ENCODE assay signal across 18 cellular contexts in the genomic region with DNA sequence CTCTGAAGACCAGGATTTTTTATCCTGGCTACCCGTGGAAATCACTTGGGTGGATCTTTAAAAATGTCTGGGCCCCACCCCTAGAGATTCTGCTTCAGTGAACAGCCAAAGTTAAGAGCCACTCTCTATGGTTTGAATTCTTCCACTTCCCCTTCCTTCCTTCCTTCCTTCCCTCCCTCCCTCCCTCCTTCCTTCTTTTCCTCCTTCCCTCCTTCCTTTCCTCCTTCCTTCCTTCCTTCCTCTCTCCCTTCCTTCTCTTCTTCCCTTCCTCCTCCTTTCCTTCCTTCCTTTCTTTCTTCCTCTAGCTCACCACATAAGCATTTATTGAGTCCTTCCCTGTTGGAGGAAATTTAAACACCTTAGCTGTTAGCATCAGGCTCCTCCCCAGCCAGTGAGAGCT.
DNase-seq lines count a peak whose midpoint lies in the region; ATAC-seq, FAIRE-seq and TF ChIP-seq lines count a peak whose summit lies in the region.
"Had no signal": no experiment of that assay in that cellular context is flagged by ENCODE, and none has a peak within 500 bp of the region (broad histone marks: within the 10 kb centered on the region; RNA-seq: fewer than 3 reads in every experiment).

No MANE protein-coding gene starts in this region.

- DNase-seq in K562 (ENCODE audit: extremely low read depth in 1 of 4, low spot score in 3 of 4) = no peak
- no peak for DNase-seq in stimulated activated effector memory CD8-positive, alpha-beta T cell treated with anti-CD3 and anti-CD28 coated beads, Interleukin-12 subunit alpha, Interleukin-12 subunit beta, amount 100 ng/mL, for 72 hours (ENCODE audit: low spot score in 2 of 2)
- no peak for DNase-seq in activated T-cell treated with anti-CD3 and anti-CD28 coated beads, Interleukin-2, amount 50 U/mL, for 24 hours
- no peak for DNase-seq in RWPE1 (ENCODE audit: low spot score)
- DNase-seq: ACHN; BE2C; CD4-positive, alpha-beta memory T cell; DMS153; DMS79 treated with DMSO at 0.1 percent for 48 hours; GF-D8; H9; KBM-7 had no signal

- H3K79me2 ChIP-seq in K562 (ENCODE audit: control insufficient read depth, insufficient read depth, low read length) = no peaks in the 10 kb centered on the region

- ATAC-seq in K562 (no peak), HG03139 (IDR thresholded peaks at IDR 0.05; ENCODE audit: unreplicated experiment) (no peak)
- no peak for ATAC-seq in stimulated activated effector memory CD8-positive, alpha-beta T cell treated with anti-CD3 and anti-CD28 coated beads, Interleukin-12 subunit alpha, Interleukin-12 subunit beta, amount 100 ng/mL, for 72 hours

- CTCF ChIA-PET in HEK293 (lab: Yijun Ruan, JAX) (no interaction called here), K562 (lab: Yijun Ruan, JAX; ENCODE audit: low intra/inter-chr PET ratio) (no interaction called here), RWPE1 (lab: Yijun Ruan, JAX) (no interaction called here)

- POLR2A ChIA-PET in HEK293 (lab: Yijun Ruan, JAX) = interaction anchor here (0.6 kb wide), 1 partner anchor 424 kb away, joined by 5 read pairs; no protein-coding TSS in a partner anchor
- POLR2A ChIA-PET in K562 (lab: Yijun Ruan, JAX) = no interaction called here
- POLR2A ChIA-PET in RWPE1 (lab: Yijun Ruan, JAX; ENCODE audit: low non-redundant PET) = no interaction called here

- H3K9me3 ChIP-seq in HEK293 (ENCODE audit: control insufficient read depth, insufficient read depth, low read depth, low read length) (no peaks in the 10 kb centered on the region), K562 (replicated peaks; ENCODE audit: control insufficient read depth, insufficient read depth, low read depth, low read length) (no peaks in the 10 kb centered on the region)
- H3K9me3 ChIP-seq: BE2C had no signal

- H4K20me1 ChIP-seq in K562 (replicated peaks; ENCODE audit: control insufficient read depth, insufficient read depth, low read length) = no peaks in the 10 kb centered on the region

- H3K27ac ChIP-seq in HEK293 (ENCODE audit: extremely low read depth, low read depth, low read length) (no peak overlapping the region), K562 (ENCODE audit: extremely low read depth, low read depth, low read length) (no peak overlapping the region), RWPE1 (no peak overlapping the region)
- H3K27ac ChIP-seq: HL-60 had no signal

- no peaks in the 10 kb centered on the region for H3K27me3 Mint-ChIP-seq in activated T-cell treated with anti-CD3 and anti-CD28 coated beads, Interleukin-2, amount 50 U/mL, for 24 hours
- H3K27me3 Mint-ChIP-seq: CD4-positive, alpha-beta memory T cell had no signal

- peaks cover 6% of the 10 kb centered on the region for H3K36me3 Mint-ChIP-seq in stimulated activated effector memory CD8-positive, alpha-beta T cell treated with anti-CD3 and anti-CD28 coated beads, Interleukin-12 subunit alpha, Interleukin-12 subunit beta, amount 100 ng/mL, for 72 hours
- H3K36me3 Mint-ChIP-seq in activated T-cell treated with anti-CD3 and anti-CD28 coated beads, Interleukin-2, amount 50 U/mL, for 24 hours (ENCODE audit: low read depth) = peaks cover 28% of the 10 kb centered on the region

- TF ChIP-seq EP300 in K562 (IDR thresholded peaks at IDR 0.05; ENCODE audit: low read length) = no peak

- H3K4me2 ChIP-seq in K562 (ENCODE audit: insufficient read depth, low read length) = no peak overlapping the region

- no peak for FAIRE-seq in K562 (lab: Jason Lieb, UNC)
- FAIRE-seq: A204.1, H1 had no signal

- H3K4me3 ChIP-seq in HEK293 (ENCODE audit: low read depth, low read length) (no peak overlapping the region), K562 (no peak overlapping the region)

- TF ChIP-seq CTCF in HEK293 (tag by site-specific recombination; IDR thresholded peaks at IDR 0.05) (no peak), K562 (IDR thresholded peaks at IDR 0.05 in 2 of 3, conservative IDR thresholded peaks at IDR 0.05 in 1 of 3; ENCODE audit: insufficient read depth in 2 of 3, low read depth in 1 of 3, low read length in 3 of 3) (no peak), RWPE1 (conservative IDR thresholded peaks at IDR 0.05; ENCODE audit: low read depth) (no peak)

- intact Hi-C loops in K562 (cut with micrococcal nuclease) = no loop called here

- no peaks in the 10 kb centered on the region for H3K27me3 ChIP-seq in K562 (ENCODE audit: control insufficient read depth in 2 of 2, insufficient read depth in 2 of 2, low read length in 2 of 2)
- H3K27me3 ChIP-seq: BE2C had no signal

- BruUV-seq in K562 (replicated peaks; lab: Mats Ljungman, UMichigan) = no TSS peak

- no peak for TF ChIP-seq RAD21 in K562 (CRISPR knock-in tag; conservative IDR thresholded peaks at IDR 0.05 in 1 of 2, IDR thresholded peaks at IDR 0.05 in 1 of 2)

- in situ Hi-C loops in K562 (cut with MboI) = no loop called here

- peaks cover 8% of the 10 kb centered on the region for H3K9me1 ChIP-seq in K562 (ENCODE audit: control insufficient read depth, insufficient read depth, low read length)

- H2AFZ ChIP-seq in K562 (ENCODE audit: low read depth, low read length) = no peak overlapping the region

- TF ChIP-seq POLR2A in K562 (conservative IDR thresholded peaks at IDR 0.05) = no peak

- H3K4me1 Mint-ChIP-seq in stimulated activated effector memory CD8-positive, alpha-beta T cell treated with anti-CD3 and anti-CD28 coated beads, Interleukin-12 subunit alpha, Interleukin-12 subunit beta, amount 100 ng/mL, for 72 hours = peaks cover 6% of the 10 kb centered on the region
- peaks cover 4% of the 10 kb centered on the region for H3K4me1 Mint-ChIP-seq in activated T-cell treated with anti-CD3 and anti-CD28 coated beads, Interleukin-2, amount 50 U/mL, for 24 hours (ENCODE audit: low read depth)

- no peaks in the 10 kb centered on the region for H3K36me3 ChIP-seq in HEK293 (ENCODE audit: control insufficient read depth in 2 of 2, insufficient read depth in 1 of 2, low read length in 2 of 2)
- no peaks in the 10 kb centered on the region for H3K36me3 ChIP-seq in K562 (ENCODE audit: control insufficient read depth, insufficient read depth, low read length)
- H3K36me3 ChIP-seq: BE2C had no signal

- no peaks in the 10 kb centered on the region for H3K9me3 Mint-ChIP-seq in stimulated activated effector memory CD8-positive, alpha-beta T cell treated with anti-CD3 and anti-CD28 coated beads, Interleukin-12 subunit alpha, Interleukin-12 subunit beta, amount 100 ng/mL, for 72 hours
- H3K9me3 Mint-ChIP-seq in activated T-cell treated with anti-CD3 and anti-CD28 coated beads, Interleukin-2, amount 50 U/mL, for 24 hours = no peaks in the 10 kb centered on the region
- H3K9me3 Mint-ChIP-seq: CD4-positive, alpha-beta memory T cell; H9 had no signal

- WGBS in K562 (ENCODE audit: insufficient coverage, low coverage, missing lambda C conversion rate) = 0% methylated on average over 1 of the region's 1 CpG

- peak overlapping the region in 1 of 2 experiments; percentile 78; a peak in 1 of 4 replicates for H3K9ac ChIP-seq in K562 (ENCODE audit: insufficient read depth in 1 of 2, low read depth in 2 of 2, low read length in 2 of 2)

- peak overlapping the region; percentile 26 for H3K27ac Mint-ChIP-seq in stimulated activated effector memory CD8-positive, alpha-beta T cell treated with anti-CD3 and anti-CD28 coated beads, Interleukin-12 subunit alpha, Interleukin-12 subunit beta, amount 100 ng/mL, for 72 hours
- no peak overlapping the region for H3K27ac Mint-ChIP-seq in activated T-cell treated with anti-CD3 and anti-CD28 coated beads, Interleukin-2, amount 50 U/mL, for 24 hours
- H3K27ac Mint-ChIP-seq: H9 had no signal

- H3K4me1 ChIP-seq in HEK293 (ENCODE audit: control insufficient read depth, insufficient read depth, low read length) (0 out of 2 replicates have a peak, but pooled peaks cover 4% of the 10 kb centered on the region), K562 (replicated peaks in 1 of 2; ENCODE audit: control insufficient read depth in 2 of 2, insufficient read depth in 2 of 2, low read length in 2 of 2) (peaks cover 28 to 31% of the 10 kb centered on the region in 2 experiments; a peak in 4 of 5 replicates)

- H3K4me3 Mint-ChIP-seq in stimulated activated effector memory CD8-positive, alpha-beta T cell treated with anti-CD3 and anti-CD28 coated beads, Interleukin-12 subunit alpha, Interleukin-12 subunit beta, amount 100 ng/mL, for 72 hours = no peak overlapping the region
- H3K4me3 Mint-ChIP-seq in activated T-cell treated with anti-CD3 and anti-CD28 coated beads, Interleukin-2, amount 50 U/mL, for 24 hours = no peak overlapping the region
- H3K4me3 Mint-ChIP-seq: CD14-positive monocyte; CD4-positive, alpha-beta memory T cell; H9 had no signal

TF ChIP-seq in HEK293, 187 proteins besides CTCF, POLR2A, EP300 and RAD21:
- TF ChIP-seq ZNF366 (tag by site-specific recombination; conservative IDR thresholded peaks at IDR 0.05) (peak; percentile 67), ZNF138 (tag by site-specific recombination; IDR thresholded peaks at IDR 0.05; ENCODE audit: borderline replicate concordance) (no peak)

TF ChIP-seq in K562, 482 proteins besides CTCF, POLR2A, EP300 and RAD21:
- TF ChIP-seq, protein P1, sequence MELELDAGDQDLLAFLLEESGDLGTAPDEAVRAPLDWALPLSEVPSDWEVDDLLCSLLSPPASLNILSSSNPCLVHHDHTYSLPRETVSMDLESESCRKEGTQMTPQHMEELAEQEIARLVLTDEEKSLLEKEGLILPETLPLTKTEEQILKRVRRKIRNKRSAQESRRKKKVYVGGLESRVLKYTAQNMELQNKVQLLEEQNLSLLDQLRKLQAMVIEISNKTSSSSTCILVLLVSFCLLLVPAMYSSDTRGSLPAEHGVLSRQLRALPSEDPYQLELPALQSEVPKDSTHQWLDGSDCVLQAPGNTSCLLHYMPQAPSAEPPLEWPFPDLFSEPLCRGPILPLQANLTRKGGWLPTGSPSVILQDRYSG (tag; conservative IDR thresholded peaks at IDR 0.05; ENCODE audit: low read depth) = no peak
- TF ChIP-seq, protein P2, sequence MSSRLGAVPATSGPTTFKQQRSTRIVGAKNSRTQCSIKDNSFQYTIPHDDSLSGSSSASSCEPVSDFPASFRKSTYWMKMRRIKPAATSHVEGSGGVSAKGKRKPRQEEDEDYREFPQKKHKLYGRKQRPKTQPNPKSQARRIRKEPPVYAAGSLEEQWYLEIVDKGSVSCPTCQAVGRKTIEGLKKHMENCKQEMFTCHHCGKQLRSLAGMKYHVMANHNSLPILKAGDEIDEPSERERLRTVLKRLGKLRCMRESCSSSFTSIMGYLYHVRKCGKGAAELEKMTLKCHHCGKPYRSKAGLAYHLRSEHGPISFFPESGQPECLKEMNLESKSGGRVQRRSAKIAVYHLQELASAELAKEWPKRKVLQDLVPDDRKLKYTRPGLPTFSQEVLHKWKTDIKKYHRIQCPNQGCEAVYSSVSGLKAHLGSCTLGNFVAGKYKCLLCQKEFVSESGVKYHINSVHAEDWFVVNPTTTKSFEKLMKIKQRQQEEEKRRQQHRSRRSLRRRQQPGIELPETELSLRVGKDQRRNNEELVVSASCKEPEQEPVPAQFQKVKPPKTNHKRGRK (tag; IDR thresholded peaks at IDR 0.05) = peak; percentile 53
